10 cellular contexts compared by ENCODE assay signal in the genomic region with DNA sequence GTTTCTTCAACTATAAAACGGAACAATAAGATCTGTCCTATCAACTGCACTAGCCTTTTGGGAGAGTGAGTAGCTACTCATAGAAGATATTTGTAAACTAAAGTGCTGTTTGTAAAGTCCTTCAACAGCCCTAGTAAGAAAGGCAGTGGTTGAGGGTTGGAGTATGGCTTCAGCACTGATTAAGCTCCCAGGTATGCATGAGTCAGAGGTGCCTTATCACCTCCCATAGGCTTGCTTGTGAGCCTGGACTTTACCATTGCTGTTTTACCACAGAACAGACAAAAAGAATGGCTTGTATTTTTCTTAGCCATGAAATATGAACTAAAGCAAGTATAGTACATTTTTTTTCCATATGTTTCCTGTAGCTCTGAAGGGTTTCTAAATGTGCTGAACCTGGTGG. TPM values are rescaled to one million over a fixed set of nuclear protein-coding genes. Genes with fewer than 3 reads are reported as not detected.
DNase-seq lines count a peak whose midpoint lies in the region; ATAC-seq and TF ChIP-seq lines count a peak whose summit lies in the region.
"Had no signal": no experiment of that assay in that cellular context is flagged by ENCODE, and none has a peak within 500 bp of the region (broad histone marks: within the 10 kb centered on the region; RNA-seq: fewer than 3 reads in every experiment).

No MANE protein-coding gene starts in this region.

- H3K27me3 ChIP-seq in HCT116 (ENCODE audit: insufficient read depth, low read length) (no peaks in the 10 kb centered on the region), smooth muscle cell (ENCODE audit: low read depth) (no peaks in the 10 kb centered on the region), gastrocnemius medialis (no peaks in the 10 kb centered on the region)
- H3K27me3 ChIP-seq: ascending aorta, suprapubic skin had no signal

- RAD21 ChIA-PET in HCT116 (lab: Charles Lee; ENCODE audit: low non-redundant PET in 1 of 2, low total read pairs in 2 of 2, uncharacterized antibody in 2 of 2, unreplicated experiment in 2 of 2): no interaction called here

- no peaks in the 10 kb centered on the region for H3K36me3 ChIP-seq in HCT116 (ENCODE audit: control insufficient read depth in 1 of 2, insufficient read depth in 2 of 2, low read length in 2 of 2)
- H3K36me3 ChIP-seq in smooth muscle cell (ENCODE audit: low read depth): no peaks in the 10 kb centered on the region
- H3K36me3 ChIP-seq in gastrocnemius medialis: no peaks in the 10 kb centered on the region
- H3K36me3 ChIP-seq: ascending aorta, suprapubic skin had no signal

- TF ChIP-seq POLR2A in HCT116 (IDR thresholded peaks at IDR 0.05; ENCODE audit: borderline replicate concordance, extremely low read depth, insufficient read depth, insufficient read length) (no peak), gastrocnemius medialis (IDR thresholded peaks at IDR 0.05) (no peak)

- peaks cover 11 to 13% of the 10 kb centered on the region in 2 experiments for H3K4me1 ChIP-seq in HCT116 (ENCODE audit: control insufficient read depth in 1 of 2, insufficient read depth in 2 of 2, low read length in 2 of 2)
- H3K4me1 ChIP-seq in smooth muscle cell (ENCODE audit: low read depth): peaks cover 5% of the 10 kb centered on the region
- no peaks in the 10 kb centered on the region for H3K4me1 ChIP-seq in gastrocnemius medialis
- H3K4me1 ChIP-seq: ascending aorta, suprapubic skin had no signal

- H3F3A ChIP-seq in smooth muscle cell (ENCODE audit: low read depth): peaks cover 7% of the 10 kb centered on the region

- H3K9me2 ChIP-seq in HCT116 (ENCODE audit: insufficient read depth): no peaks in the 10 kb centered on the region

- DNase-seq in HCT116 (ENCODE audit: low read depth, low spot score) (peak; percentile 68), fibroblast of villous mesenchyme (ENCODE audit: low read depth) (peak; percentile 89), smooth muscle cell (lab: John Stamatoyannopoulos, UW; ENCODE audit: unreplicated experiment) (no peak), NCI-H1694 (lab: John Stamatoyannopoulos, UW) (no peak), NCI-H1092 (lab: John Stamatoyannopoulos, UW) (no peak), gastrocnemius medialis (no peak)

- TF ChIP-seq RAD21 in HCT116 (IDR thresholded peaks at IDR 0.05; ENCODE audit: low read depth): no peak

- no TSS peak for BruUV-seq in HCT116 (replicated peaks; lab: Mats Ljungman, UMichigan)

- POLR2A ChIA-PET in HCT116 (lab: Charles Lee): no interaction called here

- peak overlapping the region; percentile 62 for H3K4me2 ChIP-seq in HCT116 (ENCODE audit: low read length)
- peak overlapping the region; percentile 53 for H3K4me2 ChIP-seq in smooth muscle cell

- H3K9me3 ChIP-seq in HCT116 (ENCODE audit: control insufficient read depth in 1 of 2, insufficient read depth in 1 of 2, low read depth in 1 of 2, low read length in 2 of 2) (no peaks in the 10 kb centered on the region), smooth muscle cell (replicated peaks; ENCODE audit: low read depth) (no peaks in the 10 kb centered on the region), gastrocnemius medialis (no peaks in the 10 kb centered on the region)
- H3K9me3 ChIP-seq: ascending aorta, suprapubic skin had no signal

- no peak overlapping the region; the same call in 1 of the 2 replicates for H3K27ac ChIP-seq in HCT116 (ENCODE audit: low read depth, low read length)
- peak overlapping the region; percentile 66 for H3K27ac ChIP-seq in smooth muscle cell (ENCODE audit: low read depth)
- no peak overlapping the region for H3K27ac ChIP-seq in gastrocnemius medialis
- H3K27ac ChIP-seq: ascending aorta, suprapubic skin had no signal

- intact Hi-C loops in HCT116 (cut with micrococcal nuclease): no loop called here
- intact Hi-C loops in gastrocnemius medialis (cut with DNase I; ENCODE audit: low total_unique reads): no loop called here

- 63% methylated on average over 1 of the region's 1 CpG for WGBS in smooth muscle cell (ENCODE audit: low lambda C conversion rate)

- H4K20me1 ChIP-seq in HCT116 (ENCODE audit: insufficient read depth) (no peaks in the 10 kb centered on the region), smooth muscle cell (ENCODE audit: low read depth) (no peaks in the 10 kb centered on the region)

- CTCF ChIA-PET in HCT116 (lab: Charles Lee): no interaction called here

- no peak overlapping the region for H3K4me3 ChIP-seq in HCT116 (replicated peaks in 1 of 2; ENCODE audit: low read depth in 1 of 2, low read length in 2 of 2)
- no peak overlapping the region for H3K4me3 ChIP-seq in fibroblast of villous mesenchyme (ENCODE audit: low read depth, low read length)
- no peak overlapping the region for H3K4me3 ChIP-seq in smooth muscle cell
- no peak overlapping the region for H3K4me3 ChIP-seq in gastrocnemius medialis
- H3K4me3 ChIP-seq: ascending aorta, suprapubic skin had no signal

- no peak overlapping the region for H3K9ac ChIP-seq in HCT116 (ENCODE audit: low read length)
- no peak overlapping the region for H3K9ac ChIP-seq in smooth muscle cell (ENCODE audit: low read depth)

- H2AFZ ChIP-seq in HCT116 (ENCODE audit: low read depth, low read length, poor library complexity, severe bottlenecking) (peak overlapping the region; percentile 64), smooth muscle cell (ENCODE audit: low read depth) (no peak overlapping the region)

- H3K79me2 ChIP-seq in HCT116 (ENCODE audit: insufficient read depth, low read length) (no peaks in the 10 kb centered on the region), smooth muscle cell (ENCODE audit: low read depth) (no peaks in the 10 kb centered on the region)

- ATAC-seq in HCT116 (peak; percentile 100), SK-N-SH treated with all-trans-retinoic acid at 6 μM for 48 hours (peak; percentile 99), HG03139 (IDR thresholded peaks at IDR 0.05; ENCODE audit: unreplicated experiment) (no peak), gastrocnemius medialis (no peak)

- in situ Hi-C loops in gastrocnemius medialis (cut with MboI; ENCODE audit: low sequenced_read_pairs in 4 of 4): no loop called here

- no peak for TF ChIP-seq CTCF in HCT116 (IDR thresholded peaks at IDR 0.05 in 2 of 3, conservative IDR thresholded peaks at IDR 0.05 in 1 of 3; ENCODE audit: borderline replicate concordance in 1 of 3, insufficient read depth in 1 of 3, low read depth in 2 of 3, low read length in 2 of 3)
- TF ChIP-seq CTCF in fibroblast of villous mesenchyme (IDR thresholded peaks at IDR 0.05; ENCODE audit: insufficient read depth, low read depth, low read length): no peak
- TF ChIP-seq CTCF in smooth muscle cell (IDR thresholded peaks at IDR 0.05; ENCODE audit: borderline replicate concordance, insufficient read depth, poor library complexity, severe bottlenecking): no peak
- TF ChIP-seq CTCF in gastrocnemius medialis (IDR thresholded peaks at IDR 0.05 in 4 of 5, conservative IDR thresholded peaks at IDR 0.05 in 1 of 5): no peak

TF ChIP-seq in HCT116, 20 proteins besides CTCF, POLR2A, EP300 and RAD21 (continues in another document):
- no peak for TF ChIP-seq YY1 (IDR thresholded peaks at IDR 0.05; ENCODE audit: extremely low read depth, insufficient replicate concordance, low read depth, low read length)
- no peak for TF ChIP-seq CEBPB (IDR thresholded peaks at IDR 0.05; ENCODE audit: low read depth)
- peak; percentile 90 for TF ChIP-seq JUND (IDR thresholded peaks at IDR 0.05)
- TF ChIP-seq EZH2phosphoT487 (IDR thresholded peaks at IDR 0.05; ENCODE audit: borderline replicate concordance): no peak
- no peak for TF ChIP-seq EZH2 (IDR thresholded peaks at IDR 0.05)
- TF ChIP-seq SP1 (IDR thresholded peaks at IDR 0.05; ENCODE audit: low read depth): peak; percentile 42; the same call in 1 of the 2 replicates
- TF ChIP-seq CBX3 (IDR thresholded peaks at IDR 0.05; ENCODE audit: low read depth): peak; percentile 44; the same call in 1 of the 2 replicates
- TF ChIP-seq EGR1 (IDR thresholded peaks at IDR 0.05; ENCODE audit: low read depth): no peak
- peak; percentile 93 for TF ChIP-seq FOSL1 (IDR thresholded peaks at IDR 0.05; ENCODE audit: low read depth)

TF ChIP-seq in SK-N-SH treated with all-trans-retinoic acid at 6 μM for 48 hours, 23 proteins besides CTCF, POLR2A, EP300 and RAD21 (continues in another document):
- no peak for TF ChIP-seq PPARA (CRISPR knock-in tag; IDR thresholded peaks at IDR 0.05; ENCODE audit: borderline replicate concordance)
- TF ChIP-seq, protein P1, sequence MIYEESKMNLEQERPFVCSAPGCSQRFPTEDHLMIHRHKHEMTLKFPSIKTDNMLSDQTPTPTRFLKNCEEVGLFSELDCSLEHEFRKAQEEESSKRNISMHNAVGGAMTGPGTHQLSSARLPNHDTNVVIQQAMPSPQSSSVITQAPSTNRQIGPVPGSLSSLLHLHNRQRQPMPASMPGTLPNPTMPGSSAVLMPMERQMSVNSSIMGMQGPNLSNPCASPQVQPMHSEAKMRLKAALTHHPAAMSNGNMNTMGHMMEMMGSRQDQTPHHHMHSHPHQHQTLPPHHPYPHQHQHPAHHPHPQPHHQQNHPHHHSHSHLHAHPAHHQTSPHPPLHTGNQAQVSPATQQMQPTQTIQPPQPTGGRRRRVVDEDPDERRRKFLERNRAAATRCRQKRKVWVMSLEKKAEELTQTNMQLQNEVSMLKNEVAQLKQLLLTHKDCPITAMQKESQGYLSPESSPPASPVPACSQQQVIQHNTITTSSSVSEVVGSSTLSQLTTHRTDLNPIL (CRISPR knock-in tag; IDR thresholded peaks at IDR 0.05; ENCODE audit: low read depth): no peak
- TF ChIP-seq, protein P2, sequence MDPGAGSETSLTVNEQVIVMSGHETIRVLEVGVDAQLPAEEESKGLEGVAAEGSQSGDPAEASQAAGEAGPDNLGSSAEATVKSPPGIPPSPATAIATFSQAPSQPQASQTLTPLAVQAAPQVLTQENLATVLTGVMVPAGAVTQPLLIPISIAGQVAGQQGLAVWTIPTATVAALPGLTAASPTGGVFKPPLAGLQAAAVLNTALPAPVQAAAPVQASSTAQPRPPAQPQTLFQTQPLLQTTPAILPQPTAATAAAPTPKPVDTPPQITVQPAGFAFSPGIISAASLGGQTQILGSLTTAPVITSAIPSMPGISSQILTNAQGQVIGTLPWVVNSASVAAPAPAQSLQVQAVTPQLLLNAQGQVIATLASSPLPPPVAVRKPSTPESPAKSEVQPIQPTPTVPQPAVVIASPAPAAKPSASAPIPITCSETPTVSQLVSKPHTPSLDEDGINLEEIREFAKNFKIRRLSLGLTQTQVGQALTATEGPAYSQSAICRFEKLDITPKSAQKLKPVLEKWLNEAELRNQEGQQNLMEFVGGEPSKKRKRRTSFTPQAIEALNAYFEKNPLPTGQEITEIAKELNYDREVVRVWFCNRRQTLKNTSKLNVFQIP (CRISPR knock-in tag; IDR thresholded peaks at IDR 0.05; ENCODE audit: borderline replicate concordance, low read depth): no peak

RNA-seq across cellular contexts. Expression of a gene that starts 44.1 kb away (rescaled TPM):
- 7.5 TPM for total RNA-seq in HCT116 (2021; ENCODE audit: unreplicated experiment)
- 1.7 and 2.5 TPM in 2 replicates for polyA plus RNA-seq in HCT116 (2012)
- 3.0 and 5.5 TPM in 2 replicates for total RNA-seq in fibroblast of villous mesenchyme
- total RNA-seq in smooth muscle cell: 2.1 and 3.8 TPM in 2 replicates
- 3.1 and 3.5 TPM in 2 replicates for polyA plus RNA-seq in smooth muscle cell
- total RNA-seq in gastrocnemius medialis: not detected
- total RNA-seq: ascending aorta had no signal

Comparison
In these comparisons a context has a peak if more than half of its experiments do, and no peak if none do; other contexts are left out.
1. ATAC-seq: peak in HCT116 (single experiment) and SK-N-SH treated with all-trans-retinoic acid at 6 μM for 48 hours (single experiment); none in HG03139 (single experiment) and gastrocnemius medialis (0 of 2).
2. DNase-seq: peak in HCT116 (single experiment) and fibroblast of villous mesenchyme (single experiment); none in smooth muscle cell (single experiment), NCI-H1694 (single experiment), NCI-H1092 (single experiment) and gastrocnemius medialis (0 of 2).